8 cellular contexts compared by ENCODE assay signal in the genomic region with DNA sequence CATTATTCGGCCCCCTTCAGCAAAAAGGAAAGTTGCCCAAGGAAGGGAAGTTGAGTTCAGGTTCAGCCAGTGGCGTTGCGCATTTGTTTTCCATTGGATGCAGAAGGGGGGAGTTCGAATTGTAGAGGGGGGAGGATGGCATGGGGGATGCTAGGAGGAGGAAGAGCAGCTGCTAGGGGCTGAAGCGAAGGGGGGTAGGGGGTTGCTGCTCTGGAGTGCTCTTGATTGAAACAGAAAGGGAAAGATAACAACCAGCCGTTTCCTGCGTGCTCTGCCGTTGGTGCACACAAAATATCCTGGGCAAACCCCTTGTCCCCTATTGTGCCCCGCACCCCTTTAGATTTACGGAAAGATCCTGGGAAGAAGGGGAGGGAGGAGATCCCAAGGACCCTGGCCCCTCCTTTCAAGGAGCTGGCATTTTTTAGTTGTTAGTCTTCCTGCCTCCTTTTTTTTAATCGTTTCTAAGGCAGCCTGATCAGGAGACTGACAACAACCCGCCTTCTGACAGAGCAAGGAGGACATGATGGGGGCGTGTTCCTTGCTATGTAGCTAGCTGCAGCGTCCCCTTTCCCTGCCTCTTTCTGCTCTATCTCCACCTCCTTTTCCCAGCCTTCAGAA. TPM values are rescaled to one million over a fixed set of nuclear protein-coding genes. Genes with fewer than 3 reads are reported as not detected.
DNase-seq lines count a peak whose midpoint lies in the region; ATAC-seq and TF ChIP-seq lines count a peak whose summit lies in the region.

No MANE protein-coding gene starts in this region.

- H3K4me1 ChIP-seq in HEK293 (ENCODE audit: control insufficient read depth, insufficient read depth, low read length) (peaks cover 14% of the 10 kb centered on the region), SJCRH30 (peaks cover 3% of the 10 kb centered on the region), trophoblast cell (ENCODE audit: control insufficient read depth in 1 of 2, insufficient read depth in 2 of 2, low read length in 2 of 2) (peaks cover 13 to 16% of the 10 kb centered on the region in 2 experiments)

- peak overlapping the region; percentile 50 for H3K18ac ChIP-seq in trophoblast cell (ENCODE audit: low read length)

- H4K12ac ChIP-seq in trophoblast cell (ENCODE audit: low read depth, low read length) = no peak overlapping the region

- no CpG with 5 or more reads among the region's 14 CpGs for WGBS in trophoblast cell (ENCODE audit: extremely low coverage, insufficient coverage, insufficient read length)

- no peak overlapping the region for H3K4ac ChIP-seq in trophoblast cell (ENCODE audit: low read depth, low read length)

- peaks cover 0 to 27% of the 10 kb centered on the region in 2 experiments; a peak in 1 of 3 replicates for H3K36me3 ChIP-seq in HEK293 (ENCODE audit: control insufficient read depth in 2 of 2, insufficient read depth in 1 of 2, low read length in 2 of 2)
- H3K36me3 ChIP-seq in SJCRH30 = peaks cover 3% of the 10 kb centered on the region; the same call in 1 of the 2 replicates
- H3K36me3 ChIP-seq in trophoblast cell (ENCODE audit: control insufficient read depth in 1 of 2, insufficient read depth in 2 of 2, low read length in 2 of 2) = no peaks in the 10 kb centered on the region

- no peak overlapping the region for H3K23ac ChIP-seq in trophoblast cell (ENCODE audit: low read length)

- intact Hi-C loops in head of caudate nucleus (cut with DNase I) = loop anchor here (5.0 kb wide), 2 partner anchors 36 to 49 kb away; a partner anchor contains a TSS

- H3K27me3 ChIP-seq in SJCRH30 (no peaks in the 10 kb centered on the region), trophoblast cell (ENCODE audit: insufficient read depth, low read length) (no peaks in the 10 kb centered on the region)

- CTCF ChIA-PET in HEK293 (lab: Yijun Ruan, JAX) = interaction anchor here (0.6 to 1.7 kb wide), 3 partner anchors 13 to 80 kb away, joined by 3 to 4 read pairs (median 4); no protein-coding TSS in a partner anchor

- peak overlapping the region; percentile 98 for H3K4me3 Mint-ChIP-seq in activated naive CD8-positive, alpha-beta T cell treated with anti-CD3 and anti-CD28 coated beads, Interleukin-2, amount 10 ng/mL, durations not matched to agents 7 days and 5 days

- peak; percentile 35 for DNase-seq in COR-L47 (lab: John Stamatoyannopoulos, UW)
- DNase-seq in SJCRH30 = peak; percentile 42 to 51
- DNase-seq in activated naive CD8-positive, alpha-beta T cell treated with anti-CD3 and anti-CD28 coated beads, Interleukin-2, amount 10 ng/mL, durations not matched to agents 7 days and 5 days = peak; percentile 49
- peak; percentile 33 to 95 (median 72) for DNase-seq in head of caudate nucleus
- peak; percentile 43 to 64 for DNase-seq in trophoblast cell

- peak overlapping the region; percentile 94 for H3K27ac Mint-ChIP-seq in activated naive CD8-positive, alpha-beta T cell treated with anti-CD3 and anti-CD28 coated beads, Interleukin-2, amount 10 ng/mL, durations not matched to agents 7 days and 5 days

- no peaks in the 10 kb centered on the region for H3K27me3 Mint-ChIP-seq in activated naive CD8-positive, alpha-beta T cell treated with anti-CD3 and anti-CD28 coated beads, Interleukin-2, amount 10 ng/mL, durations not matched to agents 7 days and 5 days

- no peak overlapping the region for H4K91ac ChIP-seq in trophoblast cell (ENCODE audit: low read depth, low read length)

- H2BK5ac ChIP-seq in trophoblast cell (ENCODE audit: low read depth, low read length, poor library complexity) = no peak overlapping the region

- H3K9me3 ChIP-seq in HEK293 (ENCODE audit: control insufficient read depth, insufficient read depth, low read depth, low read length) (no peaks in the 10 kb centered on the region), SJCRH30 (replicated peaks) (no peaks in the 10 kb centered on the region), trophoblast cell (ENCODE audit: insufficient read depth, low read depth, low read length) (no peaks in the 10 kb centered on the region)

- no peak overlapping the region for H3K27ac ChIP-seq in HEK293 (ENCODE audit: extremely low read depth, low read depth, low read length)
- H3K27ac ChIP-seq in SJCRH30 = peak overlapping the region; percentile 75; the same call in 1 of the 2 replicates
- no peak overlapping the region for H3K27ac ChIP-seq in trophoblast cell (ENCODE audit: low read depth, low read length)

- H3K4me1 Mint-ChIP-seq in activated naive CD8-positive, alpha-beta T cell treated with anti-CD3 and anti-CD28 coated beads, Interleukin-2, amount 10 ng/mL, durations not matched to agents 7 days and 5 days = peaks cover 46% of the 10 kb centered on the region

- H3K79me1 ChIP-seq in trophoblast cell (ENCODE audit: low read length) = peaks cover 7% of the 10 kb centered on the region

- peaks cover 8% of the 10 kb centered on the region for H3K79me2 ChIP-seq in trophoblast cell (ENCODE audit: control insufficient read depth, insufficient read depth, low read length, poor library complexity)

- H2BK120ac ChIP-seq in trophoblast cell (ENCODE audit: insufficient read depth, low read length, poor library complexity) = no peak overlapping the region

- ATAC-seq in activated naive CD8-positive, alpha-beta T cell treated with anti-CD3 and anti-CD28 coated beads, Interleukin-2, amount 10 ng/mL, durations not matched to agents 7 days and 5 days (ENCODE audit: low read depth) = peak; percentile 27
- no peak for ATAC-seq in HG02571 (IDR thresholded peaks at IDR 0.05; ENCODE audit: unreplicated experiment)
- no peak for ATAC-seq in esophagus mucosa

- TF ChIP-seq CTCF in HEK293 (tag by site-specific recombination; IDR thresholded peaks at IDR 0.05) = no peak

- no peaks in the 10 kb centered on the region for H3K9me3 Mint-ChIP-seq in activated naive CD8-positive, alpha-beta T cell treated with anti-CD3 and anti-CD28 coated beads, Interleukin-2, amount 10 ng/mL, durations not matched to agents 7 days and 5 days

- H4K8ac ChIP-seq in trophoblast cell (ENCODE audit: low read depth, low read length) = no peak overlapping the region

- peak overlapping the region; percentile 97 for H3K4me2 ChIP-seq in trophoblast cell (ENCODE audit: low read length)

- no peak overlapping the region for H3K14ac ChIP-seq in trophoblast cell (ENCODE audit: low read length)

- H3K36me3 Mint-ChIP-seq in activated naive CD8-positive, alpha-beta T cell treated with anti-CD3 and anti-CD28 coated beads, Interleukin-2, amount 10 ng/mL, durations not matched to agents 7 days and 5 days = peaks cover 8% of the 10 kb centered on the region

- H2AFZ ChIP-seq in trophoblast cell (ENCODE audit: insufficient read depth, low read length, poor library complexity) = no peak overlapping the region

- peak overlapping the region; percentile 92 for H3K4me3 ChIP-seq in HEK293 (ENCODE audit: low read depth, low read length)
- peak overlapping the region; percentile 98 for H3K4me3 ChIP-seq in SJCRH30
- peak overlapping the region; percentile 34 for H3K4me3 ChIP-seq in trophoblast cell (ENCODE audit: low read depth, low read length)

- POLR2A ChIA-PET in HEK293 (lab: Yijun Ruan, JAX) = no interaction called here
- POLR2A ChIA-PET in activated naive CD8-positive, alpha-beta T cell treated with anti-CD3 and anti-CD28 coated beads, Interleukin-2, amount 10 ng/mL, durations not matched to agents 7 days and 5 days (lab: Charles Lee) = interaction anchor here (0.6 to 1.5 kb wide), 8 partner anchors 10 to 683 kb away, joined by 3 to 7 read pairs (median 4); a partner anchor contains a TSS

- H2AK5ac ChIP-seq in trophoblast cell (ENCODE audit: low read length) = no peak overlapping the region

- peak overlapping the region; percentile 8 for H3K9ac ChIP-seq in trophoblast cell (ENCODE audit: low read length)

- no peak overlapping the region for H2BK12ac ChIP-seq in trophoblast cell (ENCODE audit: low read length)

TF ChIP-seq in HEK293, 187 proteins besides CTCF, POLR2A, EP300 and RAD21 (continues in another document):
- TF ChIP-seq SP2 (tag by site-specific recombination; IDR thresholded peaks at IDR 0.05) = peak; percentile 71
- TF ChIP-seq ZNF600 (tag by site-specific recombination; IDR thresholded peaks at IDR 0.05) = 0 out of 2 replicates have a peak, but pooled peaks have one; percentile 23
- no peak for TF ChIP-seq ZNF529 (tag by site-specific recombination; IDR thresholded peaks at IDR 0.05; ENCODE audit: insufficient replicate concordance)
- peak; percentile 31; the same call in 1 of the 2 replicates for TF ChIP-seq SP3 (tag by site-specific recombination; IDR thresholded peaks at IDR 0.05)
- TF ChIP-seq KLF9 (tag by site-specific recombination; IDR thresholded peaks at IDR 0.05; ENCODE audit: low read depth) = peak; percentile 49; the same call in 1 of the 2 replicates
- peak; percentile 23; the same call in 1 of the 2 replicates for TF ChIP-seq PRDM1 (tag by site-specific recombination; IDR thresholded peaks at IDR 0.05)
- no peak; the same call in 1 of the 2 replicates for TF ChIP-seq GLIS2 (tag by site-specific recombination; IDR thresholded peaks at IDR 0.05)

RNA-seq across cellular contexts. Expression of a gene that starts 2.1 kb away (rescaled TPM):
- total RNA-seq in SJCRH30 (2014; rRNA removed; shearing (Covaris generic)) = 32.3 and 33.2 TPM in 2 replicates
- 100 to 1,000 TPM; 117 to 126 TPM for total RNA-seq in activated naive CD8-positive, alpha-beta T cell treated with anti-CD3 and anti-CD28 coated beads, Interleukin-2, amount 10 ng/mL, durations not matched to agents 7 days and 5 days
- polyA plus RNA-seq in trophoblast cell (2013) = 8.9 and 9.1 TPM in 2 replicates
- 25.6 TPM for total RNA-seq in esophagus mucosa

RNA-seq across cellular contexts. Expression of a gene that starts 37.0 kb away (rescaled TPM):
- 165 and 191 TPM in 2 replicates for total RNA-seq in SJCRH30 (2014; rRNA removed; shearing (Covaris generic))
- total RNA-seq in activated naive CD8-positive, alpha-beta T cell treated with anti-CD3 and anti-CD28 coated beads, Interleukin-2, amount 10 ng/mL, durations not matched to agents 7 days and 5 days = 100 to 1,000 TPM; 202 to 224 TPM
- 594 and 614 TPM in 2 replicates for polyA plus RNA-seq in trophoblast cell (2013)
- total RNA-seq in esophagus mucosa = 186 TPM

Comparison
In these comparisons a context has a peak if more than half of its experiments do, and no peak if none do; other contexts are left out.
1. H3K4me3 ChIP-seq: peak in every context shown above with its lines; median percentile 98 in SJCRH30; 92 in HEK293; 34 in trophoblast cell.